Comparison of ENCODE assay signal across 20 cellular contexts in the genomic region with DNA sequence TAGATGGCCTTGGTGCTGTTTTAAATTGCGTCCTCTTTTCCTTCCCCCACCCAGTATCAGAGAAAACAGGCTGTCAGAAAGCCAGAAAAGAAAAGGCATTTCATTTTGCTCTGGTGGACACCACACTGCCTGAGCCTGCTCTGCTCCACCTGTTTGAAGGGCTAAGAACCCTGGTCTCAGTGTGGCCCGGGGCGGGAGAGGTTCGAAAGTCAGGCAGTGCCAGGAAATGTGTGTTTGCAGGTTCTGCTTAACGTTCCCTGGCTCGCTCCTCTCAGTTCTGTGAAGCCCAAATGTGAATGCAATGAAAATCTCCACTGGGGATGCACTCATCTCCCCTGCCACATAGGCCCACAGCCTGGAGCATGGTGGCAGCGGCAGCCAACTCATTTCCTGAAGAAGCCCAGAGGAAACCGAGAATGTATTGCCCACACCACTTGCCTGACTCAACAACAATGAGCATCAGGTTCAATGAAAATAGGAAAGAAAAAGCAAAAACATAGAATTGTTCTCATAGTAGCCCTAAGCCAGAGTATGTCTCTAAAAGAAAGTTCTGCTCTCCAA.
A peak's percentile ranks its signal among the peaks of the same experiment; 100 is the strongest.
DNase-seq lines count a peak whose midpoint lies in the region; TF ChIP-seq lines count a peak whose summit lies in the region.
"Had no signal": no experiment of that assay in that cellular context is flagged by ENCODE, and none has a peak within 500 bp of the region (broad histone marks: within the 10 kb centered on the region; RNA-seq: fewer than 3 reads in every experiment).

No MANE protein-coding gene starts in this region.

- no peaks in the 10 kb centered on the region for H4K20me1 ChIP-seq in BLaER1

- 93 to 96% methylated on average over 8 of the region's 8 CpGs for WGBS in endodermal cell (ENCODE audit: insufficient coverage in 1 of 2, insufficient read length in 1 of 2), 2 experiments

- H3K27me3 ChIP-seq in BLaER1 = no peaks in the 10 kb centered on the region
- no peaks in the 10 kb centered on the region for H3K27me3 ChIP-seq in BE2C
- H3K27me3 ChIP-seq in endodermal cell (ENCODE audit: control insufficient read depth, insufficient read depth, low read length, poor library complexity, severe bottlenecking) = no peaks in the 10 kb centered on the region
- H3K27me3 ChIP-seq: right lobe of liver, tibial nerve had no signal

- no peak overlapping the region for H3K4me3 ChIP-seq in BLaER1
- H3K4me3 ChIP-seq in BE2C (ENCODE audit: low read depth, low read length) = no peak overlapping the region
- no peak overlapping the region for H3K4me3 ChIP-seq in endodermal cell (ENCODE audit: low read length)
- H3K4me3 ChIP-seq: PC-9, right lobe of liver, tibial nerve had no signal

- TF ChIP-seq CTCF in CD14-positive monocyte (IDR thresholded peaks at IDR 0.05) (no peak), BE2C (IDR thresholded peaks at IDR 0.05; ENCODE audit: low read depth, low read length) (no peak), endodermal cell (conservative IDR thresholded peaks at IDR 0.05) (no peak)

- CTCF ChIA-PET in activated CD4-positive, alpha-beta memory T cell treated with anti-CD3 and anti-CD28 coated beads, Interleukin-2, amount 10 ng/mL, durations not matched to agents 7 days and 5 days (lab: Charles Lee) = interaction anchor here (1.3 kb wide), 1 partner anchor 47 kb away, joined by 3 read pairs; no protein-coding TSS in a partner anchor

- H3K27ac ChIP-seq in BLaER1 (no peak overlapping the region), endodermal cell (ENCODE audit: low read depth, low read length) (no peak overlapping the region)
- H3K27ac ChIP-seq: PC-9, right lobe of liver, tibial nerve, VCaP had no signal

- H3K9ac ChIP-seq in BLaER1 (no peak overlapping the region), endodermal cell (ENCODE audit: extremely low read depth, low read length, poor library complexity, severe bottlenecking) (no peak overlapping the region)

- H3K36me3 Mint-ChIP-seq in CD14-positive monocyte (peaks cover 15 to 22% of the 10 kb centered on the region in 2 donors), endodermal cell (ENCODE audit: low read depth) (no peaks in the 10 kb centered on the region)
- H3K36me3 Mint-ChIP-seq in activated CD4-positive, alpha-beta memory T cell treated with anti-CD3 and anti-CD28 coated beads, Interleukin-2, amount 10 ng/mL, durations not matched to agents 7 days and 5 days (ENCODE audit: low read depth) = no peaks in the 10 kb centered on the region

- H3K4me3 Mint-ChIP-seq in CD14-positive monocyte (peak overlapping the region in 1 of 2 donors; percentile 9), endodermal cell (no peak overlapping the region)
- no peak overlapping the region for H3K4me3 Mint-ChIP-seq in activated CD4-positive, alpha-beta memory T cell treated with anti-CD3 and anti-CD28 coated beads, Interleukin-2, amount 10 ng/mL, durations not matched to agents 7 days and 5 days
- H3K4me3 Mint-ChIP-seq: memory B cell; stimulated activated naive CD8-positive, alpha-beta T cell treated with anti-CD3 and anti-CD28 coated beads, Interleukin-15, Interleukin-2, amounts not matched to agents 100 ng/mL and 50 ng/mL, for 24 hours had no signal

- POLR2A ChIA-PET in activated CD4-positive, alpha-beta memory T cell treated with anti-CD3 and anti-CD28 coated beads, Interleukin-2, amount 10 ng/mL, durations not matched to agents 7 days and 5 days (lab: Charles Lee) = interaction anchor here (0.7 kb wide), 1 partner anchor 31 kb away, joined by 3 read pairs; no protein-coding TSS in a partner anchor

- no peaks in the 10 kb centered on the region for H3K36me3 ChIP-seq in BLaER1
- no peaks in the 10 kb centered on the region for H3K36me3 ChIP-seq in BE2C
- no peaks in the 10 kb centered on the region for H3K36me3 ChIP-seq in endodermal cell (ENCODE audit: control insufficient read depth, insufficient read depth, low read length)
- H3K36me3 ChIP-seq: right lobe of liver had no signal

- H3K27ac Mint-ChIP-seq in CD14-positive monocyte (peak overlapping the region in 5 of 7 donors; percentile 1 to 61 (median 46)), endodermal cell (no peak overlapping the region)
- peak overlapping the region; percentile 19 for H3K27ac Mint-ChIP-seq in activated CD4-positive, alpha-beta memory T cell treated with anti-CD3 and anti-CD28 coated beads, Interleukin-2, amount 10 ng/mL, durations not matched to agents 7 days and 5 days
- H3K27ac Mint-ChIP-seq: memory B cell; stimulated activated naive CD8-positive, alpha-beta T cell treated with anti-CD3 and anti-CD28 coated beads, Interleukin-15, Interleukin-2, amounts not matched to agents 100 ng/mL and 50 ng/mL, for 24 hours had no signal

- H3K27me3 Mint-ChIP-seq in CD14-positive monocyte (ENCODE audit: low read depth in 3 of 3) = no peaks in the 10 kb centered on the region
- no peaks in the 10 kb centered on the region for H3K27me3 Mint-ChIP-seq in activated CD4-positive, alpha-beta memory T cell treated with anti-CD3 and anti-CD28 coated beads, Interleukin-2, amount 10 ng/mL, durations not matched to agents 7 days and 5 days
- H3K27me3 Mint-ChIP-seq in endodermal cell (ENCODE audit: insufficient read depth) = no peaks in the 10 kb centered on the region
- H3K27me3 Mint-ChIP-seq: memory B cell; stimulated activated naive CD8-positive, alpha-beta T cell treated with anti-CD3 and anti-CD28 coated beads, Interleukin-15, Interleukin-2, amounts not matched to agents 100 ng/mL and 50 ng/mL, for 24 hours had no signal

- peak overlapping the region; percentile 25; the same call in 1 of the 2 replicates for H3K4me2 ChIP-seq in BLaER1
- H3K4me2 ChIP-seq: PC-9 had no signal

- H3K4me1 ChIP-seq in BLaER1 (peaks cover 7% of the 10 kb centered on the region), BE2C (no peaks in the 10 kb centered on the region), endodermal cell (ENCODE audit: control insufficient read depth, insufficient read depth, low read length) (no peaks in the 10 kb centered on the region)
- H3K4me1 ChIP-seq: right lobe of liver, tibial nerve had no signal

- intact Hi-C loops in CD14-positive monocyte (cut with micrococcal nuclease) = no loop called here

- H3K4me1 Mint-ChIP-seq in CD14-positive monocyte = peaks cover 11% of the 10 kb centered on the region
- H3K4me1 Mint-ChIP-seq in activated CD4-positive, alpha-beta memory T cell treated with anti-CD3 and anti-CD28 coated beads, Interleukin-2, amount 10 ng/mL, durations not matched to agents 7 days and 5 days = peaks cover 10% of the 10 kb centered on the region
- peaks cover 3% of the 10 kb centered on the region for H3K4me1 Mint-ChIP-seq in endodermal cell
- H3K4me1 Mint-ChIP-seq: memory B cell had no signal

- no peaks in the 10 kb centered on the region for H3K9me3 ChIP-seq in BLaER1
- H3K9me3 ChIP-seq in BE2C = no peaks in the 10 kb centered on the region
- no peaks in the 10 kb centered on the region for H3K9me3 ChIP-seq in endodermal cell (ENCODE audit: control insufficient read depth, low read length)
- H3K9me3 ChIP-seq: right lobe of liver, tibial nerve had no signal

- DNase-seq in CD14-positive monocyte (ENCODE audit: low spot score) (no peak), lung microvascular endothelial cell (ENCODE audit: low read depth in 2 of 2) (peak; percentile 48 to 77), BE2C (no peak), NAMALWA (ENCODE audit: low spot score) (no peak), endodermal cell (no peak)
- DNase-seq in activated CD4-positive, alpha-beta memory T cell treated with anti-CD3 and anti-CD28 coated beads, Interleukin-2, amount 10 ng/mL, durations not matched to agents 7 days and 5 days = peak; percentile 22
- DNase-seq: activated effector memory CD4-positive, alpha-beta T cell treated with anti-CD3 and anti-CD28 coated beads, Interleukin-2, amount 50 U/mL, for 16 hours; amygdala; DMS79 treated with DMSO at 0.1 percent for 48 hours; kidney glomerular epithelial cell; NCI-H1048; NCI-H1930; NCI-H345; PC-9; right lobe of liver had no signal

- H3K9me3 Mint-ChIP-seq in CD14-positive monocyte (peaks cover 0 to 2% (median 0%) of the 10 kb centered on the region in 7 donors), endodermal cell (no peaks in the 10 kb centered on the region)
- no peaks in the 10 kb centered on the region for H3K9me3 Mint-ChIP-seq in activated CD4-positive, alpha-beta memory T cell treated with anti-CD3 and anti-CD28 coated beads, Interleukin-2, amount 10 ng/mL, durations not matched to agents 7 days and 5 days
- H3K9me3 Mint-ChIP-seq: memory B cell; stimulated activated naive CD8-positive, alpha-beta T cell treated with anti-CD3 and anti-CD28 coated beads, Interleukin-15, Interleukin-2, amounts not matched to agents 100 ng/mL and 50 ng/mL, for 24 hours had no signal

Comparison
In these comparisons a context has a peak if more than half of its experiments do, and no peak if none do; other contexts are left out.
1. DNase-seq: peak in activated CD4-positive, alpha-beta memory T cell treated with anti-CD3 and anti-CD28 coated beads, Interleukin-2, amount 10 ng/mL, durations not matched to agents 7 days and 5 days (single experiment) and lung microvascular endothelial cell (2 of 2); none in CD14-positive monocyte (single experiment), BE2C (single experiment), NAMALWA (single experiment) and endodermal cell (single experiment).